In genomic region chr3:150543128-150543527, GRCh38 we compare ENCODE assay signal across 20 cellular contexts. TPM values are rescaled to one million over a fixed set of nuclear protein-coding genes. Genes with fewer than 3 reads are reported as not detected.
A peak's percentile ranks its signal among the peaks of the same experiment; 100 is the strongest.
DNase-seq lines count a peak whose midpoint lies in the region; ATAC-seq, FAIRE-seq and TF ChIP-seq lines count a peak whose summit lies in the region.
"Had no signal": no experiment of that assay in that cellular context is flagged by ENCODE, and none has a peak within 500 bp of the region (broad histone marks: within the 10 kb centered on the region; RNA-seq: fewer than 3 reads in every experiment).

No MANE protein-coding gene starts in this region.

- H3K27ac Mint-ChIP-seq in CD4-positive, alpha-beta memory T cell, result peak overlapping the region in 5 of 7 donors; percentile 81 to 95 (median 83)
- no peak overlapping the region for H3K27ac Mint-ChIP-seq in astrocyte (ENCODE audit: unreplicated experiment)
- H3K27ac Mint-ChIP-seq: activated T-helper 1 cell treated with anti-CD3 and anti-CD28 coated beads, Interleukin-12 subunit alpha, Interleukin-12 subunit beta, Interleukin-2, Interleukin-4 antibody, amounts not matched to agents 30 ng/mL and 10 ng/mL and 1 ng/mL, durations not matched to agents 14 hours and 24 hours and 36 hours had no signal

- no peak overlapping the region for H3K4me3 ChIP-seq in CD4-positive, alpha-beta memory T cell (ENCODE audit: low read length in 2 of 2)
- H3K4me3 ChIP-seq in GM23248 (no peak overlapping the region), astrocyte (ENCODE audit: insufficient read depth, low read depth, low read length) (no peak overlapping the region), neutrophil (ENCODE audit: low read depth in 1 of 2, low read length in 1 of 2) (no peak overlapping the region), Karpas-422 (ENCODE audit: low read length) (no peak overlapping the region)
- H3K4me3 ChIP-seq: thyroid gland had no signal

- H3K79me2 ChIP-seq in GM23248 (ENCODE audit: insufficient read depth) (peaks cover 71% of the 10 kb centered on the region), astrocyte (ENCODE audit: insufficient read depth, low read length) (peaks cover 63% of the 10 kb centered on the region), Karpas-422 (ENCODE audit: low read length) (peaks cover 37% of the 10 kb centered on the region)

- H3K36me3 Mint-ChIP-seq in CD4-positive, alpha-beta memory T cell, result peaks cover 4 to 43% of the 10 kb centered on the region in 2 donors
- H3K36me3 Mint-ChIP-seq in astrocyte (ENCODE audit: low read depth, unreplicated experiment), result peaks cover 9% of the 10 kb centered on the region

- in situ Hi-C loops in GM23248 (cut with MboI), result no loop called here

- H4K20me1 ChIP-seq in GM23248 (ENCODE audit: insufficient read depth) (peaks cover 25% of the 10 kb centered on the region; the same call in 1 of the 2 replicates), astrocyte (ENCODE audit: insufficient read depth, low read length) (peaks cover 54% of the 10 kb centered on the region), Karpas-422 (ENCODE audit: insufficient read depth, low read depth, low read length) (peaks cover 25% of the 10 kb centered on the region)

- peak overlapping the region; percentile 87 for H3K4me2 ChIP-seq in GM23248 (ENCODE audit: unreplicated experiment)
- peak overlapping the region; percentile 86 for H3K4me2 ChIP-seq in astrocyte (ENCODE audit: low read length)
- no peak overlapping the region for H3K4me2 ChIP-seq in Karpas-422 (ENCODE audit: low read depth, low read length, poor library complexity, severe bottlenecking)

- H3K36me3 ChIP-seq in CD4-positive, alpha-beta memory T cell (ENCODE audit: insufficient read depth, low read length), result peaks cover 10% of the 10 kb centered on the region
- peaks cover 31% of the 10 kb centered on the region for H3K36me3 ChIP-seq in GM23248 (ENCODE audit: low read depth)
- peaks cover 21% of the 10 kb centered on the region for H3K36me3 ChIP-seq in astrocyte (ENCODE audit: insufficient read depth, low read length)
- peaks cover 16% of the 10 kb centered on the region for H3K36me3 ChIP-seq in neutrophil
- H3K36me3 ChIP-seq in Karpas-422 (ENCODE audit: insufficient read depth, low read length), result peaks cover 30% of the 10 kb centered on the region

- no peaks in the 10 kb centered on the region for H3K27me3 Mint-ChIP-seq in CD4-positive, alpha-beta memory T cell
- H3K27me3 Mint-ChIP-seq in astrocyte (ENCODE audit: low read depth, unreplicated experiment), result no peaks in the 10 kb centered on the region

- H3K9me2 ChIP-seq in GM23248 (ENCODE audit: insufficient read depth) (no peaks in the 10 kb centered on the region), Karpas-422 (replicated peaks; ENCODE audit: insufficient read depth, low read length) (no peaks in the 10 kb centered on the region)

- no peaks in the 10 kb centered on the region for H3K9me3 ChIP-seq in CD4-positive, alpha-beta memory T cell (ENCODE audit: control insufficient read depth in 1 of 2, low read length in 2 of 2)
- no peaks in the 10 kb centered on the region for H3K9me3 ChIP-seq in GM23248 (ENCODE audit: low read depth)
- H3K9me3 ChIP-seq in astrocyte (ENCODE audit: insufficient read depth, low read depth, low read length), result no peaks in the 10 kb centered on the region
- H3K9me3 ChIP-seq in neutrophil, result no peaks in the 10 kb centered on the region
- H3K9me3 ChIP-seq in Karpas-422 (ENCODE audit: low read length), result no peaks in the 10 kb centered on the region
- H3K9me3 ChIP-seq: MG63, thyroid gland had no signal

- H3K4me1 ChIP-seq in CD4-positive, alpha-beta memory T cell (ENCODE audit: insufficient read depth, low read length), result peaks cover 51% of the 10 kb centered on the region
- H3K4me1 ChIP-seq in GM23248 (ENCODE audit: insufficient read depth), result peaks cover 28% of the 10 kb centered on the region
- H3K4me1 ChIP-seq in astrocyte (ENCODE audit: insufficient read depth, low read length), result peaks cover 6% of the 10 kb centered on the region
- H3K4me1 ChIP-seq in neutrophil (ENCODE audit: control insufficient read depth in 1 of 2, insufficient read depth in 1 of 2, low read depth in 1 of 2, low read length in 1 of 2), result peaks cover 39 to 44% of the 10 kb centered on the region in 2 experiments
- H3K4me1 ChIP-seq in Karpas-422 (ENCODE audit: low read length), result peaks cover 20% of the 10 kb centered on the region

- peaks cover 0 to 4% (median 0%) of the 10 kb centered on the region in 8 donors for H3K9me3 Mint-ChIP-seq in CD4-positive, alpha-beta memory T cell
- H3K9me3 Mint-ChIP-seq in astrocyte (ENCODE audit: unreplicated experiment), result no peaks in the 10 kb centered on the region
- H3K9me3 Mint-ChIP-seq: activated T-helper 1 cell treated with anti-CD3 and anti-CD28 coated beads, Interleukin-12 subunit alpha, Interleukin-12 subunit beta, Interleukin-2, Interleukin-4 antibody, amounts not matched to agents 30 ng/mL and 10 ng/mL and 1 ng/mL, durations not matched to agents 14 hours and 24 hours and 36 hours had no signal

- intact Hi-C loops in CD4-positive, alpha-beta memory T cell (cut with micrococcal nuclease), result no loop called here

- peak overlapping the region; percentile 97; the same call in 1 of the 2 replicates for H3K9ac ChIP-seq in GM23248
- H3K9ac ChIP-seq in astrocyte (ENCODE audit: low read length), result no peak overlapping the region
- no peak overlapping the region for H3K9ac ChIP-seq in Karpas-422 (ENCODE audit: low read length)

- DNase-seq in CD4-positive, alpha-beta memory T cell, result no peak
- DNase-seq in GM23248 (no peak), astrocyte (ENCODE audit: low read depth) (no peak), GDM1 (lab: John Stamatoyannopoulos, UW) (no peak), Karpas-422 (no peak)
- DNase-seq: activated CD4-positive, alpha-beta T cell treated with anti-CD3 and anti-CD28 coated beads, Interleukin-2, amount 50 U/mL, for 48 hours; central memory CD4-positive, alpha-beta T cell; effector memory CD4-positive, alpha-beta T cell; GOT3; left colon; MG63; midbrain; NCI-H187; NCI-H82; retina; SHP77 treated with DMSO at 0.1 percent for 48 hours; thyroid gland had no signal

- H3K4me3 Mint-ChIP-seq in CD4-positive, alpha-beta memory T cell, result peak overlapping the region in 1 of 8 donors; percentile 5
- peak overlapping the region; percentile 58 for H3K4me3 Mint-ChIP-seq in astrocyte (ENCODE audit: unreplicated experiment)
- H3K4me3 Mint-ChIP-seq: activated T-helper 1 cell treated with anti-CD3 and anti-CD28 coated beads, Interleukin-12 subunit alpha, Interleukin-12 subunit beta, Interleukin-2, Interleukin-4 antibody, amounts not matched to agents 30 ng/mL and 10 ng/mL and 1 ng/mL, durations not matched to agents 14 hours and 24 hours and 36 hours had no signal

- ATAC-seq in HG03342 (IDR thresholded peaks at IDR 0.05; ENCODE audit: unreplicated experiment), result no peak
- ATAC-seq: left colon had no signal

- 63 to 71% methylated on average over 3 of the region's 3 CpGs for WGBS in GM23248 (ENCODE audit: low coverage in 1 of 2, low lambda C conversion rate in 2 of 2, missing lambda C conversion rate in 2 of 2), 2 experiments

- CTCF ChIA-PET in CD4-positive, alpha-beta memory T cell (lab: Charles Lee; ENCODE audit: partially characterized antibody), result interaction anchor here (1.2 to 1.9 kb wide), 2 partner anchors 134 to 245 kb away, joined by 3 to 6 read pairs; no protein-coding TSS in a partner anchor

- H3F3A ChIP-seq in GM23248 (ENCODE audit: insufficient read depth), result peaks cover 67% of the 10 kb centered on the region

- TF ChIP-seq CTCF in astrocyte (IDR thresholded peaks at IDR 0.05; ENCODE audit: insufficient read depth, low read depth, low read length) (no peak), neutrophil (IDR thresholded peaks at IDR 0.05) (no peak)

- no peak overlapping the region for H3K27ac ChIP-seq in CD4-positive, alpha-beta memory T cell (ENCODE audit: low read depth, low read length)
- H3K27ac ChIP-seq in GM23248, result no peak overlapping the region; the same call in 1 of the 2 replicates
- no peak overlapping the region for H3K27ac ChIP-seq in astrocyte (ENCODE audit: low read depth, low read length)
- H3K27ac ChIP-seq in neutrophil, result peak overlapping the region; percentile 19
- no peak overlapping the region for H3K27ac ChIP-seq in Karpas-422 (ENCODE audit: low read length)
- H3K27ac ChIP-seq: thyroid gland had no signal

- FAIRE-seq in astrocyte (lab: Jason Lieb, UNC), result no peak

- POLR2A ChIA-PET in CD4-positive, alpha-beta memory T cell (lab: Charles Lee; ENCODE audit: partially characterized antibody), result interaction anchor here (1.3 to 6.0 kb wide), 6 partner anchors 9 to 220 kb away, joined by 3 to 150 read pairs (median 41); partner anchors contain the start of genes ERICH6, SELENOT, SIAH2 and TSC22D2

- H2AFZ ChIP-seq in GM23248 (no peak overlapping the region), astrocyte (ENCODE audit: low read depth, low read length) (no peak overlapping the region), Karpas-422 (ENCODE audit: low read length) (no peak overlapping the region)

- H3K4me1 Mint-ChIP-seq in CD4-positive, alpha-beta memory T cell, result peaks cover 32 to 65% (median 47%) of the 10 kb centered on the region in 4 donors
- peaks cover 16% of the 10 kb centered on the region for H3K4me1 Mint-ChIP-seq in astrocyte (ENCODE audit: low read depth, unreplicated experiment)

- H3K27me3 ChIP-seq in CD4-positive, alpha-beta memory T cell (ENCODE audit: insufficient read depth, low read length), result no peaks in the 10 kb centered on the region
- H3K27me3 ChIP-seq in GM23248 (replicated peaks; ENCODE audit: insufficient read depth) (no peaks in the 10 kb centered on the region), astrocyte (ENCODE audit: insufficient read depth, low read length) (no peaks in the 10 kb centered on the region), neutrophil (no peaks in the 10 kb centered on the region), Karpas-422 (ENCODE audit: low read length) (no peaks in the 10 kb centered on the region)
- H3K27me3 ChIP-seq: MG63, thyroid gland had no signal

RNA-seq across cellular contexts. Expression of gene SERP1, which starts 3.2 kb away (rescaled TPM):
- 100 to 1,000 TPM; 122 to 128 TPM for total RNA-seq in CD4-positive, alpha-beta memory T cell
- 100 to 1,000 TPM; 107 to 129 TPM for polyA plus RNA-seq in CD4-positive, alpha-beta memory T cell
- 167 and 176 TPM in 2 replicates for total RNA-seq in GM23248 (2014; rRNA removed; shearing (Covaris generic))
- polyA plus RNA-seq in GM23248 (2016; fragmentation: Nextera tagmentation; extraction: Ambion mirVana), result 190 and 194 TPM in 2 replicates
- 119 and 131 TPM in 2 replicates for total RNA-seq in astrocyte
- 168 and 321 TPM in 2 replicates for total RNA-seq in Karpas-422 (2014; rRNA removed; shearing (Covaris generic); ENCODE audit: low replicate concordance)

RNA-seq across cellular contexts. Expression of gene EIF2A, which starts 3.5 kb away (rescaled TPM):
- total RNA-seq in CD4-positive, alpha-beta memory T cell, result 10 to 100 TPM; 90.8 to 95.3 TPM
- 10 to 100 TPM; 49.3 to 58.9 TPM for polyA plus RNA-seq in CD4-positive, alpha-beta memory T cell
- total RNA-seq in GM23248 (2014; rRNA removed; shearing (Covaris generic)), result 125 and 140 TPM in 2 replicates
- 47.6 and 55.0 TPM in 2 replicates for polyA plus RNA-seq in GM23248 (2016; fragmentation: Nextera tagmentation; extraction: Ambion mirVana)
- total RNA-seq in astrocyte, result 64.2 and 69.9 TPM in 2 replicates
- total RNA-seq in Karpas-422 (2014; rRNA removed; shearing (Covaris generic); ENCODE audit: low replicate concordance), result 147 and 161 TPM in 2 replicates

RNA-seq across cellular contexts. Expression of gene SELENOT, which starts 60.0 kb away (rescaled TPM):
- total RNA-seq in CD4-positive, alpha-beta memory T cell, result 10 to 100 TPM; 71.8 to 87.1 TPM
- polyA plus RNA-seq in CD4-positive, alpha-beta memory T cell, result 100 to 1,000 TPM; 294 to 408 TPM
- total RNA-seq in GM23248 (2014; rRNA removed; shearing (Covaris generic)), result 92.8 and 179 TPM in 2 replicates
- polyA plus RNA-seq in GM23248 (2016; fragmentation: Nextera tagmentation; extraction: Ambion mirVana), result 187 and 193 TPM in 2 replicates
- 130 and 132 TPM in 2 replicates for total RNA-seq in astrocyte
- 72.8 and 306 TPM in 2 replicates for total RNA-seq in Karpas-422 (2014; rRNA removed; shearing (Covaris generic); ENCODE audit: low replicate concordance)
